Comparison of ENCODE assay signal across 16 cellular contexts in genomic region chr16:11164482-11165270, GRCh38.
A peak's percentile ranks its signal among the peaks of the same experiment; 100 is the strongest.
DNase-seq lines count a peak whose midpoint lies in the region; ATAC-seq, FAIRE-seq and TF ChIP-seq lines count a peak whose summit lies in the region.
"Had no signal": no experiment of that assay in that cellular context is flagged by ENCODE, and none has a peak within 500 bp of the region (broad histone marks: within the 10 kb centered on the region; RNA-seq: fewer than 3 reads in every experiment).

No MANE protein-coding gene starts in this region.

- H3K9me3 ChIP-seq in kidney (ENCODE audit: control insufficient read depth in 1 of 2, low read length in 2 of 2) (no peaks in the 10 kb centered on the region), PC-3 (ENCODE audit: low read length) (no peaks in the 10 kb centered on the region)
- H3K9me3 ChIP-seq: SK-N-SH, upper lobe of left lung had no signal

- intact Hi-C loops in natural killer cell (cut with micrococcal nuclease) (no loop called here), kidney (cut with DNase I) (no loop called here), PC-3 (cut with micrococcal nuclease) (no loop called here)
- intact Hi-C loops in activated CD4-positive, alpha-beta memory T cell treated with anti-CD3 and anti-CD28 coated beads for 36 hours (cut with micrococcal nuclease), result loop anchor here (5.0 kb wide), 1 partner anchor 192 kb away; no protein-coding TSS in a partner anchor

- H3K36me3 Mint-ChIP-seq in natural killer cell treated with Interleukin-12 subunit alpha and Interleukin-12 subunit beta and Interleukin-15 and Interleukin-18, amount 100 ng/mL, for 72 hours, result peaks cover 4% of the 10 kb centered on the region
- no peaks in the 10 kb centered on the region for H3K36me3 Mint-ChIP-seq in natural killer cell
- H3K36me3 Mint-ChIP-seq in activated CD4-positive, alpha-beta memory T cell treated with anti-CD3 and anti-CD28 coated beads for 36 hours, result peaks cover 11% of the 10 kb centered on the region

- H3K27me3 Mint-ChIP-seq in natural killer cell treated with Interleukin-12 subunit alpha and Interleukin-12 subunit beta and Interleukin-15 and Interleukin-18, amount 100 ng/mL, for 72 hours, result no peaks in the 10 kb centered on the region
- no peaks in the 10 kb centered on the region for H3K27me3 Mint-ChIP-seq in natural killer cell (ENCODE audit: low read depth in 2 of 2)
- no peaks in the 10 kb centered on the region for H3K27me3 Mint-ChIP-seq in activated CD4-positive, alpha-beta memory T cell treated with anti-CD3 and anti-CD28 coated beads for 36 hours
- H3K27me3 Mint-ChIP-seq: naive B cell had no signal

- POLR2A ChIA-PET in activated CD4-positive, alpha-beta memory T cell treated with anti-CD3 and anti-CD28 coated beads for 36 hours (lab: Charles Lee), result interaction anchor here (1.0 to 1.4 kb wide), 2 partner anchors 12 to 88 kb away, joined by 3 read pairs; no protein-coding TSS in a partner anchor
- POLR2A ChIA-PET in PC-3 (lab: Charles Lee; ENCODE audit: unreplicated experiment), result no interaction called here

- H3F3A ChIP-seq in PC-3 (ENCODE audit: low read length, unreplicated experiment), result no peaks in the 10 kb centered on the region

- no peaks in the 10 kb centered on the region for H3K79me2 ChIP-seq in PC-3 (ENCODE audit: low read length)

- H3K27ac ChIP-seq in kidney (ENCODE audit: low read depth in 2 of 2, low read length in 2 of 2) (no peak overlapping the region), PC-3 (ENCODE audit: low read length) (no peak overlapping the region)
- H3K27ac ChIP-seq: BLaER1, upper lobe of left lung had no signal

- no peak overlapping the region for H3K4me2 ChIP-seq in PC-3 (ENCODE audit: low read length)
- H3K4me2 ChIP-seq: BLaER1, SK-N-SH had no signal

- TF ChIP-seq CTCF in natural killer cell (IDR thresholded peaks at IDR 0.05) (no peak), kidney (IDR thresholded peaks at IDR 0.05; ENCODE audit: borderline replicate concordance, extremely low read depth, insufficient read depth) (no peak), PC-3 (conservative IDR thresholded peaks at IDR 0.05; ENCODE audit: low read depth, low read length) (no peak)

- no peak overlapping the region for H3K4me3 ChIP-seq in kidney (ENCODE audit: low read length in 2 of 2)
- no peak overlapping the region for H3K4me3 ChIP-seq in PC-3 (ENCODE audit: low read length)
- H3K4me3 ChIP-seq: BLaER1, upper lobe of left lung had no signal

- H3K36me3 ChIP-seq in kidney (ENCODE audit: control insufficient read depth in 1 of 2, insufficient read depth in 2 of 2, low read length in 2 of 2) (peaks cover 7 to 15% of the 10 kb centered on the region in 2 donors), PC-3 (ENCODE audit: low read depth, low read length) (no peaks in the 10 kb centered on the region)

- H3K4me1 ChIP-seq in kidney (ENCODE audit: control insufficient read depth in 1 of 2, insufficient read depth in 1 of 2, low read depth in 1 of 2, low read length in 2 of 2), result no peaks in the 10 kb centered on the region
- H3K4me1 ChIP-seq in PC-3 (ENCODE audit: insufficient read depth, low read length), result no peaks in the 10 kb centered on the region

- no peaks in the 10 kb centered on the region for H4K20me1 ChIP-seq in PC-3 (ENCODE audit: low read length)

- H3K9ac ChIP-seq in kidney (ENCODE audit: low read length in 2 of 2) (no peak overlapping the region), PC-3 (ENCODE audit: low read length) (no peak overlapping the region)
- H3K9ac ChIP-seq: BLaER1, SK-N-SH had no signal

- no peak overlapping the region for H2AFZ ChIP-seq in PC-3 (ENCODE audit: low read length)

- H3K9me3 Mint-ChIP-seq in natural killer cell treated with Interleukin-12 subunit alpha and Interleukin-12 subunit beta and Interleukin-15 and Interleukin-18, amount 100 ng/mL, for 72 hours, result no peaks in the 10 kb centered on the region
- H3K9me3 Mint-ChIP-seq in natural killer cell, result no peaks in the 10 kb centered on the region
- H3K9me3 Mint-ChIP-seq in activated CD4-positive, alpha-beta memory T cell treated with anti-CD3 and anti-CD28 coated beads for 36 hours, result peaks cover 5% of the 10 kb centered on the region
- H3K9me3 Mint-ChIP-seq: naive B cell had no signal

- H3K4me3 Mint-ChIP-seq in natural killer cell treated with Interleukin-12 subunit alpha and Interleukin-12 subunit beta and Interleukin-15 and Interleukin-18, amount 100 ng/mL, for 72 hours, result no peak overlapping the region
- H3K4me3 Mint-ChIP-seq in natural killer cell, result no peak overlapping the region
- H3K4me3 Mint-ChIP-seq in activated CD4-positive, alpha-beta memory T cell treated with anti-CD3 and anti-CD28 coated beads for 36 hours, result no peak overlapping the region
- H3K4me3 Mint-ChIP-seq: naive B cell had no signal

- H3K9me2 ChIP-seq in PC-3 (replicated peaks; ENCODE audit: low read length), result no peaks in the 10 kb centered on the region
- H3K9me2 ChIP-seq: SK-N-SH had no signal

- no peaks in the 10 kb centered on the region for H3K27me3 ChIP-seq in PC-3 (ENCODE audit: low read length)
- H3K27me3 ChIP-seq: BLaER1, upper lobe of left lung had no signal

- peaks cover 34 to 48% of the 10 kb centered on the region in 2 donors for H3K4me1 Mint-ChIP-seq in natural killer cell treated with Interleukin-12 subunit alpha and Interleukin-12 subunit beta and Interleukin-15 and Interleukin-18, amount 100 ng/mL, for 72 hours (ENCODE audit: low read depth in 2 of 2)
- H3K4me1 Mint-ChIP-seq in natural killer cell, result peaks cover 10 to 20% of the 10 kb centered on the region in 2 donors
- H3K4me1 Mint-ChIP-seq in activated CD4-positive, alpha-beta memory T cell treated with anti-CD3 and anti-CD28 coated beads for 36 hours (ENCODE audit: low read depth), result peaks cover 26% of the 10 kb centered on the region
- H3K4me1 Mint-ChIP-seq: naive B cell had no signal

- CTCF ChIA-PET in activated CD4-positive, alpha-beta memory T cell treated with anti-CD3 and anti-CD28 coated beads for 36 hours (lab: Charles Lee), result no interaction called here
- CTCF ChIA-PET in PC-3 (lab: Charles Lee), result no interaction called here

- DNase-seq in natural killer cell treated with Interleukin-12 subunit alpha and Interleukin-12 subunit beta and Interleukin-15 and Interleukin-18, amount 100 ng/mL, for 72 hours (ENCODE audit: low spot score), result peak; percentile 8
- DNase-seq in natural killer cell, result no peak
- DNase-seq in activated CD4-positive, alpha-beta memory T cell treated with anti-CD3 and anti-CD28 coated beads for 36 hours, result no peak
- peak; percentile 38 for DNase-seq in kidney
- DNase-seq in DMS114 treated with DMSO at 0.1 percent for 48 hours (lab: John Stamatoyannopoulos, UW; ENCODE audit: unreplicated experiment), result no peak
- DNase-seq in PC-3, result no peak
- DNase-seq in occipital lobe (lab: John Stamatoyannopoulos, UW), result no peak
- DNase-seq: activated gamma-delta T cell; DMS79; naive B cell; NCI-H446 treated with DMSO at 0.1 percent for 48 hours; SK-N-SH; stimulated activated naive CD4-positive, alpha-beta T cell treated with Interleukin-2 at 50 U/mL for 16 hours; upper lobe of left lung had no signal

- no TSS peak for BruUV-seq in PC-3 (replicated peaks; lab: Mats Ljungman, UMichigan)

- no peak for ATAC-seq in natural killer cell treated with Interleukin-12 subunit alpha and Interleukin-12 subunit beta and Interleukin-15 and Interleukin-18, amount 100 ng/mL, for 72 hours
- no peak for ATAC-seq in natural killer cell
- ATAC-seq in PC-3, result no peak
- ATAC-seq: Panc1 had no signal

- no peak for FAIRE-seq in kidney (lab: Jason Lieb, UNC)

- H3K27ac Mint-ChIP-seq in natural killer cell treated with Interleukin-12 subunit alpha and Interleukin-12 subunit beta and Interleukin-15 and Interleukin-18, amount 100 ng/mL, for 72 hours, result peak overlapping the region in 1 of 2 donors; percentile 66
- H3K27ac Mint-ChIP-seq in natural killer cell, result no peak overlapping the region
- peak overlapping the region; percentile 24 for H3K27ac Mint-ChIP-seq in activated CD4-positive, alpha-beta memory T cell treated with anti-CD3 and anti-CD28 coated beads for 36 hours

Comparison
In these comparisons a context has a peak if more than half of its experiments do, and no peak if none do; other contexts are left out.
1. DNase-seq: peak in natural killer cell treated with Interleukin-12 subunit alpha and Interleukin-12 subunit beta and Interleukin-15 and Interleukin-18, amount 100 ng/mL, for 72 hours (single experiment) and kidney (single experiment); none in natural killer cell (single experiment), activated CD4-positive, alpha-beta memory T cell treated with anti-CD3 and anti-CD28 coated beads for 36 hours (single experiment), DMS114 treated with DMSO at 0.1 percent for 48 hours (single experiment), PC-3 (single experiment) and occipital lobe (single experiment).